In the genomic region with DNA sequence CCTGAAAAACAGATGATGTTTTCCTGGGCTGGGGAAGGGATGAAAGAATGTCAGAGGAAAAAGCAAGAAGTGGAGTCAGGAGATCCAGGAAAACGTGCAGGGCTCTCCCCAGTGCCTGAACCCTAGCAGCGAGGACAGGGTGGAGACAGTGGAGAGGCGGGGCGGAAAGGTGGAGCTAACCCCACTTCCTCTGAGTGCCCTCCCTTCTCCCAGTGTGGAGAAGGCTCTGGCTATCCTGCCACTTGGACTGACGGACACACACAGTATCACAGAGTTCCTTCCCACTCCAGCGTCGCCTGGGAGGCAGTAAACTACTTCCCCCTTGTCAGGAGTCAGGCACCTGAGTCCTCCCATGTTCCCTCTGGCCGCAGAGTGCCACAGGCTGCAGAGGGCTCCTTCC, we compare ENCODE assay signal across 20 cellular contexts. TPM values are rescaled to one million over a fixed set of nuclear protein-coding genes. Genes with fewer than 3 reads are reported as not detected.
DNase-seq lines count a peak whose midpoint lies in the region; ATAC-seq, FAIRE-seq and TF ChIP-seq lines count a peak whose summit lies in the region.
"Had no signal": no experiment of that assay in that cellular context is flagged by ENCODE, and none has a peak within 500 bp of the region (broad histone marks: within the 10 kb centered on the region; RNA-seq: fewer than 3 reads in every experiment).

No MANE protein-coding gene starts in this region.

- H3K9me3 Mint-ChIP-seq in activated T-cell treated with anti-CD3 and anti-CD28 coated beads, Interleukin-2, amount 50 U/mL, for 24 hours = no peaks in the 10 kb centered on the region

- peak overlapping the region; percentile 26; the same call in 1 of the 2 replicates for H3K4me2 ChIP-seq in HCT116 (ENCODE audit: low read length)

- H3K4me1 ChIP-seq in HCT116 (ENCODE audit: control insufficient read depth in 1 of 2, insufficient read depth in 2 of 2, low read length in 2 of 2) = peaks cover 2 to 7% of the 10 kb centered on the region in 2 experiments; a peak in 3 of 4 replicates
- H3K4me1 ChIP-seq in iPS DF 6.9 (ENCODE audit: control insufficient read depth, insufficient read depth, low read length) = peaks cover 3% of the 10 kb centered on the region
- H3K4me1 ChIP-seq in pancreas = no peaks in the 10 kb centered on the region
- H3K4me1 ChIP-seq: BE2C had no signal

- peak; percentile 97 for ATAC-seq in HCT116
- ATAC-seq in pancreas = peak in 3 of 4 donors; percentile 38 to 75 (median 48)

- no TSS peak for BruUV-seq in HCT116 (replicated peaks; lab: Mats Ljungman, UMichigan)

- no peak overlapping the region for H3K27ac Mint-ChIP-seq in activated T-cell treated with anti-CD3 and anti-CD28 coated beads, Interleukin-2, amount 50 U/mL, for 24 hours
- H3K27ac Mint-ChIP-seq: IgD-negative memory B cell had no signal

- H2AFZ ChIP-seq in HCT116 (ENCODE audit: low read depth, low read length, poor library complexity, severe bottlenecking) = no peak overlapping the region

- no peak overlapping the region for H3K4me3 Mint-ChIP-seq in activated T-cell treated with anti-CD3 and anti-CD28 coated beads, Interleukin-2, amount 50 U/mL, for 24 hours
- H3K4me3 Mint-ChIP-seq: IgD-negative memory B cell had no signal

- H3K27me3 ChIP-seq in HCT116 (ENCODE audit: insufficient read depth, low read length) = no peaks in the 10 kb centered on the region
- no peaks in the 10 kb centered on the region for H3K27me3 ChIP-seq in iPS DF 6.9 (ENCODE audit: control insufficient read depth, insufficient read depth, low read length)
- H3K27me3 ChIP-seq in pancreas = no peaks in the 10 kb centered on the region
- H3K27me3 ChIP-seq: BE2C had no signal

- RAD21 ChIA-PET in HCT116 (lab: Charles Lee; ENCODE audit: low non-redundant PET in 1 of 2, low total read pairs in 2 of 2, uncharacterized antibody in 2 of 2, unreplicated experiment in 2 of 2) = no interaction called here

- TF ChIP-seq RAD21 in HCT116 (IDR thresholded peaks at IDR 0.05; ENCODE audit: low read depth) = no peak

- no CpG with 5 or more reads among the region's 8 CpGs for WGBS in iPS DF 6.9 (ENCODE audit: insufficient coverage, insufficient read length)
- 14 to 15% methylated on average over 8 of the region's 8 CpGs for WGBS in pancreas, 2 donors

- no peak for TF ChIP-seq POLR2A in HCT116 (IDR thresholded peaks at IDR 0.05; ENCODE audit: borderline replicate concordance, extremely low read depth, insufficient read depth, insufficient read length)

- no peak for TF ChIP-seq CTCF in HCT116 (IDR thresholded peaks at IDR 0.05 in 2 of 3, conservative IDR thresholded peaks at IDR 0.05 in 1 of 3; ENCODE audit: borderline replicate concordance in 1 of 3, insufficient read depth in 1 of 3, low read depth in 2 of 3, low read length in 2 of 3)
- no peak for TF ChIP-seq CTCF in pancreas (IDR thresholded peaks at IDR 0.05)
- no peak for TF ChIP-seq CTCF in GM10248 (IDR thresholded peaks at IDR 0.05; ENCODE audit: control extremely low read depth, extremely low read depth, low read depth, missing control alignments)

- no peak overlapping the region for H3K27ac ChIP-seq in HCT116 (ENCODE audit: low read depth, low read length)
- H3K27ac ChIP-seq in iPS DF 6.9 (ENCODE audit: low read length) = no peak overlapping the region
- H3K27ac ChIP-seq in pancreas = no peak overlapping the region

- no peaks in the 10 kb centered on the region for H3K9me3 ChIP-seq in HCT116 (ENCODE audit: control insufficient read depth in 1 of 2, insufficient read depth in 1 of 2, low read depth in 1 of 2, low read length in 2 of 2)
- no peaks in the 10 kb centered on the region for H3K9me3 ChIP-seq in iPS DF 6.9 (ENCODE audit: control insufficient read depth, insufficient read depth, low read length)
- no peaks in the 10 kb centered on the region for H3K9me3 ChIP-seq in pancreas
- H3K9me3 ChIP-seq: BE2C had no signal

- DNase-seq in HCT116 (ENCODE audit: low read depth, low spot score) (no peak), SW480 (ENCODE audit: low spot score) (peak; percentile 2), iPS DF 6.9 (ENCODE audit: low read depth, low spot score) (peak; percentile 9), pancreas (no peak), GM10248 (ENCODE audit: extremely low spot score) (no peak), NCI-H1092 treated with DMSO at 0.1 percent for 48 hours (lab: John Stamatoyannopoulos, UW) (no peak)
- DNase-seq in activated T-cell treated with anti-CD3 and anti-CD28 coated beads, Interleukin-2, amount 50 U/mL, for 24 hours = no peak
- DNase-seq: activated CD4-positive, alpha-beta T cell treated with anti-CD3 and anti-CD28 coated beads for 4 hours; BE2C; COR-L47; cortex of kidney; hypothalamus; NCI-H187; nucleus accumbens; stimulated activated CD4-positive, alpha-beta T cell treated with anti-CD3 and anti-CD28 coated beads, Interleukin-2, amount 100 ng/mL, for 24 hours; stimulated activated naive CD4-positive, alpha-beta T cell treated with Interleukin-2 at 50 U/mL for 16 hours; trophoblast cell had no signal

- CTCF ChIA-PET in HCT116 (lab: Charles Lee) = no interaction called here
- CTCF ChIA-PET in GM10248 (lab: Yijun Ruan, JAX) = no interaction called here

- no peaks in the 10 kb centered on the region for H3K36me3 ChIP-seq in HCT116 (ENCODE audit: control insufficient read depth in 1 of 2, insufficient read depth in 2 of 2, low read length in 2 of 2)
- H3K36me3 ChIP-seq in iPS DF 6.9 (ENCODE audit: control insufficient read depth, insufficient read depth, low read length) = no peaks in the 10 kb centered on the region
- no peaks in the 10 kb centered on the region for H3K36me3 ChIP-seq in pancreas
- H3K36me3 ChIP-seq: BE2C had no signal

- POLR2A ChIA-PET in HCT116 (lab: Charles Lee) = no interaction called here
- POLR2A ChIA-PET in GM10248 (lab: Yijun Ruan, JAX) = no interaction called here

- no peaks in the 10 kb centered on the region for H3K79me2 ChIP-seq in HCT116 (ENCODE audit: insufficient read depth, low read length)

- H3K4me3 ChIP-seq in HCT116 (replicated peaks in 1 of 2; ENCODE audit: low read depth in 1 of 2, low read length in 2 of 2) (no peak overlapping the region), iPS DF 6.9 (ENCODE audit: low read length) (no peak overlapping the region), pancreas (no peak overlapping the region)

- H3K4me1 Mint-ChIP-seq in activated T-cell treated with anti-CD3 and anti-CD28 coated beads, Interleukin-2, amount 50 U/mL, for 24 hours (ENCODE audit: low read depth) = no peaks in the 10 kb centered on the region

- H3K9me2 ChIP-seq in HCT116 (ENCODE audit: insufficient read depth) = no peaks in the 10 kb centered on the region

- no peak overlapping the region for H3K9ac ChIP-seq in HCT116 (ENCODE audit: low read length)

- FAIRE-seq in pancreas (lab: Jason Lieb, UNC) = no peak
- FAIRE-seq: endothelial cell of umbilical vein, TTC549 had no signal

- intact Hi-C loops in HCT116 (cut with micrococcal nuclease) = no loop called here
- intact Hi-C loops in pancreas (cut with DNase I) = no loop called here

- H4K20me1 ChIP-seq in HCT116 (ENCODE audit: insufficient read depth) = no peaks in the 10 kb centered on the region

- H3K36me3 Mint-ChIP-seq in activated T-cell treated with anti-CD3 and anti-CD28 coated beads, Interleukin-2, amount 50 U/mL, for 24 hours (ENCODE audit: low read depth) = no peaks in the 10 kb centered on the region
- H3K36me3 Mint-ChIP-seq: IgD-negative memory B cell had no signal

- H3K27me3 Mint-ChIP-seq in activated T-cell treated with anti-CD3 and anti-CD28 coated beads, Interleukin-2, amount 50 U/mL, for 24 hours = peaks cover 23% of the 10 kb centered on the region

TF ChIP-seq in HCT116, 20 proteins besides CTCF, POLR2A, EP300 and RAD21 (continues in another document):
- TF ChIP-seq ZNF274 (IDR thresholded peaks at IDR 0.05; ENCODE audit: low read depth, low read length) (no peak), TCF7L2 (IDR thresholded peaks at IDR 0.05; ENCODE audit: borderline replicate concordance, extremely low read depth, insufficient read depth, insufficient read length) (no peak), EGR1 (IDR thresholded peaks at IDR 0.05; ENCODE audit: low read depth) (no peak), FOSL1 (IDR thresholded peaks at IDR 0.05; ENCODE audit: low read depth) (no peak), SRF (IDR thresholded peaks at IDR 0.05; ENCODE audit: low read depth) (no peak)
- TF ChIP-seq, protein P1, sequence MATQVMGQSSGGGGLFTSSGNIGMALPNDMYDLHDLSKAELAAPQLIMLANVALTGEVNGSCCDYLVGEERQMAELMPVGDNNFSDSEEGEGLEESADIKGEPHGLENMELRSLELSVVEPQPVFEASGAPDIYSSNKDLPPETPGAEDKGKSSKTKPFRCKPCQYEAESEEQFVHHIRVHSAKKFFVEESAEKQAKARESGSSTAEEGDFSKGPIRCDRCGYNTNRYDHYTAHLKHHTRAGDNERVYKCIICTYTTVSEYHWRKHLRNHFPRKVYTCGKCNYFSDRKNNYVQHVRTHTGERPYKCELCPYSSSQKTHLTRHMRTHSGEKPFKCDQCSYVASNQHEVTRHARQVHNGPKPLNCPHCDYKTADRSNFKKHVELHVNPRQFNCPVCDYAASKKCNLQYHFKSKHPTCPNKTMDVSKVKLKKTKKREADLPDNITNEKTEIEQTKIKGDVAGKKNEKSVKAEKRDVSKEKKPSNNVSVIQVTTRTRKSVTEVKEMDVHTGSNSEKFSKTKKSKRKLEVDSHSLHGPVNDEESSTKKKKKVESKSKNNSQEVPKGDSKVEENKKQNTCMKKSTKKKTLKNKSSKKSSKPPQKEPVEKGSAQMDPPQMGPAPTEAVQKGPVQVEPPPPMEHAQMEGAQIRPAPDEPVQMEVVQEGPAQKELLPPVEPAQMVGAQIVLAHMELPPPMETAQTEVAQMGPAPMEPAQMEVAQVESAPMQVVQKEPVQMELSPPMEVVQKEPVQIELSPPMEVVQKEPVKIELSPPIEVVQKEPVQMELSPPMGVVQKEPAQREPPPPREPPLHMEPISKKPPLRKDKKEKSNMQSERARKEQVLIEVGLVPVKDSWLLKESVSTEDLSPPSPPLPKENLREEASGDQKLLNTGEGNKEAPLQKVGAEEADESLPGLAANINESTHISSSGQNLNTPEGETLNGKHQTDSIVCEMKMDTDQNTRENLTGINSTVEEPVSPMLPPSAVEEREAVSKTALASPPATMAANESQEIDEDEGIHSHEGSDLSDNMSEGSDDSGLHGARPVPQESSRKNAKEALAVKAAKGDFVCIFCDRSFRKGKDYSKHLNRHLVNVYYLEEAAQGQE (IDR thresholded peaks at IDR 0.05; ENCODE audit: low read depth) = no peak

RNA-seq across cellular contexts. Expression of a gene that starts 34.6 kb away (rescaled TPM):
- total RNA-seq in HCT116 (2021; ENCODE audit: unreplicated experiment) (2.2 TPM), pancreas (1 to 10 TPM in 5 of 6 donors, under 1 TPM in 1; 0.83 to 2.6 (median 2.0) TPM)
- 1.0 TPM in 2 replicates for polyA plus RNA-seq in HCT116 (2012)
- polyA plus RNA-seq in pancreas = 1 to 10 TPM; 1.1 to 1.9 TPM
- polyA plus RNA-seq: IgD-negative memory B cell had no signal

Comparison
In these comparisons a context has a peak if more than half of its experiments do, and no peak if none do; other contexts are left out.
1. DNase-seq: peak in SW480 (single experiment) and iPS DF 6.9 (single experiment); none in HCT116 (single experiment), pancreas (0 of 6), GM10248 (single experiment), activated T-cell treated with anti-CD3 and anti-CD28 coated beads, Interleukin-2, amount 50 U/mL, for 24 hours (single experiment) and NCI-H1092 treated with DMSO at 0.1 percent for 48 hours (single experiment).